28 cellular contexts compared by ENCODE assay signal in genomic region chr13:76871332-76871945, GRCh38.
"Had no signal": no experiment of that assay in that cellular context is flagged by ENCODE, and none has a peak within 500 bp of the region (broad histone marks: within the 10 kb centered on the region; RNA-seq: fewer than 3 reads in every experiment).

No MANE protein-coding gene starts in this region.

- H3K4me3 ChIP-seq: esophagus squamous epithelium, heart right ventricle, lower lobe of right lung, ovary, psoas muscle, sigmoid colon, suprapubic skin, vagina had no signal

- H3K9me3 ChIP-seq: esophagus squamous epithelium, heart right ventricle, lower lobe of right lung, ovary, psoas muscle, sigmoid colon, suprapubic skin, vagina had no signal

- H3K27ac ChIP-seq: esophagus squamous epithelium, heart right ventricle, lower lobe of right lung, ovary, psoas muscle, sigmoid colon, suprapubic skin, vagina had no signal

- H3K4me1 ChIP-seq: esophagus squamous epithelium, psoas muscle, suprapubic skin, vagina had no signal

- H3K36me3 ChIP-seq: esophagus squamous epithelium, heart right ventricle, lower lobe of right lung, ovary, sigmoid colon, suprapubic skin, vagina had no signal

- H3K27me3 ChIP-seq: heart right ventricle, ovary, sigmoid colon, suprapubic skin, vagina had no signal

- DNase-seq: cortex of kidney; effector memory CD8-positive, alpha-beta T cell; erythroblast; esophagus squamous epithelium; foreskin melanocyte; glutamatergic neuron; heart right ventricle; hippocampal formation; immature natural killer cell; left ventricle myocardium superior; lower lobe of right lung; natural killer cell; occipital lobe; ovary; posterior cingulate gyrus; psoas muscle; right cardiac atrium; sigmoid colon; small intestine; stimulated activated CD4-positive, alpha-beta T cell treated with anti-CD3 and anti-CD28 coated beads, Interleukin-12 subunit alpha, Interleukin-12 subunit beta, amount 100 ng/mL, for 4 hours; stimulated activated CD4-positive, alpha-beta T cell treated with anti-CD3 and anti-CD28 coated beads, Interleukin-1b, Interleukin-23, amount 100 ng/mL, for 48 hours; stimulated activated CD4-positive, alpha-beta T cell treated with anti-CD3 and anti-CD28 coated beads, Interleukin-4, amount 100 ng/mL, for 1 hour; stimulated activated CD8-positive, alpha-beta memory T cell treated with anti-CD3 and anti-CD28 coated beads, Interleukin-4, amount 100 ng/mL, for 48 hours; stimulated activated naive CD4-positive, alpha-beta T cell; stimulated activated naive CD8-positive, alpha-beta T cell treated with anti-CD3 and anti-CD28 coated beads, Interleukin-15, amount 100 ng/mL, for 72 hours; trophoblast cell had no signal
